Comparison of ENCODE assay signal across 8 cellular contexts in genomic region chr1:86616871-86617270, GRCh38.
DNase-seq lines count a peak whose midpoint lies in the region; ATAC-seq and TF ChIP-seq lines count a peak whose summit lies in the region.

No MANE protein-coding gene starts in this region.

- DNase-seq in GM13977 (ENCODE audit: low spot score) = peak; percentile 12
- no peak for DNase-seq in nephron progenitor cell
- DNase-seq in NCI-H187 treated with DMSO at 0.1 percent for 48 hours (lab: John Stamatoyannopoulos, UW) = no peak
- DNase-seq in NCI-H187 (lab: John Stamatoyannopoulos, UW) = no peak
- DNase-seq in dermis blood vessel endothelial cell = no peak

- no peaks in the 10 kb centered on the region for H3K4me1 Mint-ChIP-seq in nephron progenitor cell

- H3K4me3 Mint-ChIP-seq in nephron progenitor cell = no peak overlapping the region

- TF ChIP-seq CTCF in GM13977 (IDR thresholded peaks at IDR 0.05; ENCODE audit: extremely low read depth, insufficient read depth, missing control alignments) (no peak), nephron progenitor cell (IDR thresholded peaks at IDR 0.05) (no peak)

- ATAC-seq in GM21576 (IDR thresholded peaks at IDR 0.05; ENCODE audit: unreplicated experiment) (peak; percentile 100), HG03575 (IDR thresholded peaks at IDR 0.05; ENCODE audit: extremely low read depth, insufficient number of reproducible peaks, low FRiP score, unreplicated experiment) (peak; percentile 99), esophagus mucosa (peak; percentile 97)

- H3K9me3 Mint-ChIP-seq in nephron progenitor cell = peaks cover 33% of the 10 kb centered on the region

- H3K27ac Mint-ChIP-seq in nephron progenitor cell = no peak overlapping the region

- H3K36me3 Mint-ChIP-seq in nephron progenitor cell (ENCODE audit: low read depth) = no peaks in the 10 kb centered on the region

- H3K27me3 Mint-ChIP-seq in nephron progenitor cell (ENCODE audit: low read depth, poor library complexity) = peaks cover 3% of the 10 kb centered on the region

- in situ Hi-C loops in GM13977 (cut with MboI; ENCODE audit: low pct_unique_long_range_greater_than_20kb, low sequenced_read_pairs, unreplicated experiment) = no loop called here
